ENCODE assay signal across 8 cellular contexts in the genomic region with DNA sequence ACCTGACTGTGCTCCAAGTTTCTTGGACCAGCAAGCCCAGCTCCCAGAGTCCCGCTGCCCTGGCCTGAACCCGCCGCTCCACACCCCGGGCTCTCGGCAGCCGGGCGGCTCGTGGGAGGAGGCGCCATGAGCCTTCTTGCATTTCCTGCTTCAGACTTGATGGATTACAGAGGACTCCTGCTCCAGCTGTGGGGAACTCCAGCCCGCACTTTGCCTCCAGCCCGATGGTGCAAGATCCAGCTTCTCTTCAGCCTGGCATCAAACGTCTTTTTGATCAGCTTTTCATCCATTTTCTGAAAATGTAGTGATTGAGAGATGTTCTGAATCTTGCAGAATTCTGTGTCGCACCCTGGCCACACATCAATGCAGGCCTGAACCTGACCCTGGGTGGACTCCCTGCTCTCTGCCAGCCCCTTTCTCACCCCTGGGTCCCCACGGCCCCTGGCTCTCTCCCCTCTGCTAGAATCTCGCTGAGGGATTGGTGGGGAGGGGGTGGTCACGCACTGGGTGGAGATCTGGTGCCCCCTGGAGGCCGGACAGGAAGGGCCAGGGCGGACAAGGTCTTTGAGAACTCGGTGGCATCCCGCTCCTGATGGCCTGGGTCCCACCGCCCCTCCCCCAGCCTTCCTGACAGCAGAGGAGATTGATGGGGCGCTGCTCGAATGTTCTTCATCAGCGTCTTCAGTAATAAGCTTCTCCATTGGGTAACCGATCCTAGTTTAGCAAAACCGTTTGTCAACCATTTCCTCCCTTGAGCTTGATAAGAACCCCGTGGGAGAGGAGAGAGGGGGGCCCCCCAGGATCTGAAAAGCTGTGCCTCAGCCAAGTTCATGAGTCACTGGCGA. TPM values are rescaled to one million over a fixed set of nuclear protein-coding genes. Genes with fewer than 3 reads are reported as not detected.
DNase-seq lines count a peak whose midpoint lies in the region; ATAC-seq and TF ChIP-seq lines count a peak whose summit lies in the region.

No MANE protein-coding gene starts in this region.

- peak; percentile 95 for TF ChIP-seq CTCF in type B pancreatic cell (conservative IDR thresholded peaks at IDR 0.05)

- peak; percentile 69 for DNase-seq in GF-D8 (lab: John Stamatoyannopoulos, UW)
- peak; percentile 88 for DNase-seq in NAMALWA (ENCODE audit: low spot score)
- peak; percentile 68 to 93 (median 82) for DNase-seq in T-cell
- peak; percentile 40 for DNase-seq in amniotic stem cell (lab: John Stamatoyannopoulos, UW)
- DNase-seq in left cardiac atrium = peak; percentile 83
- DNase-seq in posterior vena cava (ENCODE audit: low spot score) = peak; percentile 94
- peak; percentile 88 for DNase-seq in type B pancreatic cell (ENCODE audit: extremely low spot score, unreplicated experiment)

- H3K27ac Mint-ChIP-seq in T-cell (peak overlapping the region; percentile 90 to 93), type B pancreatic cell (peak overlapping the region; percentile 67)

- H3K4me1 Mint-ChIP-seq in T-cell (peaks cover 25 to 33% (median 29%) of the 10 kb centered on the region in 3 donors), type B pancreatic cell (ENCODE audit: unreplicated experiment) (peaks cover 20% of the 10 kb centered on the region)

- intact Hi-C loops in left cardiac atrium (cut with DNase I) (loop anchor here (5.0 to 10.0 kb wide), 2 partner anchors 479 to 487 kb away; a partner anchor contains a TSS), posterior vena cava (cut with DNase I) (loop anchor here in 1 of 2 donors (5.0 kb wide), 1 partner anchor 352 kb away; a partner anchor contains a TSS)

- CTCF ChIA-PET in T-cell (lab: Charles Lee) = interaction anchor here (0.6 to 2.2 kb wide), 10 partner anchors 26 to 811 kb away, joined by 3 to 9 read pairs (median 5); a partner anchor contains a TSS

- POLR2A ChIA-PET in T-cell (lab: Charles Lee) = interaction anchor here (0.6 to 0.9 kb wide), 6 partner anchors 170 to 1154 kb away, joined by 3 to 10 read pairs (median 5); a partner anchor contains a TSS

- ATAC-seq in T-cell (replicated peaks in 1 of 4) (peak; percentile 87 to 91 (median 88)), left cardiac atrium (peak; percentile 82 to 89), HG03139 (IDR thresholded peaks at IDR 0.05; ENCODE audit: unreplicated experiment) (no peak)

- H3K9me3 Mint-ChIP-seq in T-cell = no peaks in the 10 kb centered on the region
- no peaks in the 10 kb centered on the region for H3K9me3 Mint-ChIP-seq in type B pancreatic cell

- H3K27me3 Mint-ChIP-seq in T-cell = peaks cover 0 to under 1% of the 10 kb centered on the region in 2 donors
- H3K27me3 Mint-ChIP-seq in type B pancreatic cell = peaks cover under 1% of the 10 kb centered on the region

- peak overlapping the region; percentile 71 to 88 (median 72) for H3K4me3 Mint-ChIP-seq in T-cell
- peak overlapping the region; percentile 83 for H3K4me3 Mint-ChIP-seq in type B pancreatic cell

- H3K36me3 Mint-ChIP-seq in T-cell (no peaks in the 10 kb centered on the region), type B pancreatic cell (no peaks in the 10 kb centered on the region)

RNA-seq across cellular contexts. Expression of a gene that starts 12.1 kb away (rescaled TPM):
- total RNA-seq in T-cell (under 1 TPM; 0.07 to 0.32 (median 0.18) TPM), left cardiac atrium (1 to 10 TPM; 2.6 to 5.1 TPM), posterior vena cava (1 to 10 TPM; 3.7 to 6.7 TPM), type B pancreatic cell (ENCODE audit: low replicate concordance) (0.21 and 0.53 TPM in 2 replicates)

Comparison
In these comparisons a context has a peak if more than half of its experiments do, and no peak if none do; other contexts are left out.
1. DNase-seq: peak in every context shown above with its lines; median percentile 94 in posterior vena cava; 88 in NAMALWA; 88 in type B pancreatic cell; 83 in left cardiac atrium; 82 in T-cell; 69 in GF-D8; 40 in amniotic stem cell.